14 cellular contexts compared by ENCODE assay signal in the genomic region with DNA sequence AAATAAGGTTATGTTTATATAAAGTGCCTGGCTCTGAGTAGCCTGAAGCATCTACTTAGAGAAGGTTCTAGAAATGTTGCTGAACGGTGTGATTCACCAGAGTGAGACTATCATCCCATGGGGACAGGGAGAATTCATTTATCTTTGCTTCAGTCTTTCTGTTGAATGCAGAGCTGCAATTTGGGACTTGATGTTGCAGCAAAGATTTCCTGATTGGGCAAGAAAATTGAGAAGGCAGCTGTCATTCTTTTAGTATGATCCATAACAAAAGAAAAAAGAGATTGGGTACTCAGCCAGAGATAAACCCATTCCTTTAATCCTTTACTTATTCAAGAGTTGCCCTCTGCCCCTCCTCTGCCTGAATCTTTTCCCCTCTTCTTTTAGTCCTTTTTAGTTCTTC.
A peak's percentile ranks its signal among the peaks of the same experiment; 100 is the strongest.
DNase-seq lines count a peak whose midpoint lies in the region; TF ChIP-seq lines count a peak whose summit lies in the region.
"Had no signal": no experiment of that assay in that cellular context is flagged by ENCODE, and none has a peak within 500 bp of the region (broad histone marks: within the 10 kb centered on the region; RNA-seq: fewer than 3 reads in every experiment).

No MANE protein-coding gene starts in this region.

- H3K4me3 ChIP-seq in adipocyte (ENCODE audit: low read length) (peak overlapping the region; percentile 9), dorsolateral prefrontal cortex (no peak overlapping the region)

- H3K9me3 ChIP-seq in adipocyte (ENCODE audit: control insufficient read depth, low read length), result no peaks in the 10 kb centered on the region

- no peak overlapping the region for H3K9ac ChIP-seq in adipocyte (ENCODE audit: low read length)

- no peak for TF ChIP-seq CTCF in dorsolateral prefrontal cortex (IDR thresholded peaks at IDR 0.05 in 54 of 56, conservative IDR thresholded peaks at IDR 0.05 in 2 of 56; ENCODE audit: low read depth in 1 of 56, partially characterized antibody in 56 of 56)

- H3K27me3 ChIP-seq in adipocyte (replicated peaks; ENCODE audit: control insufficient read depth, insufficient read depth, low read length) (peaks cover 4% of the 10 kb centered on the region), dorsolateral prefrontal cortex (no peaks in the 10 kb centered on the region)

- H3K27ac ChIP-seq in dorsolateral prefrontal cortex, result no peak overlapping the region

- peaks cover 7% of the 10 kb centered on the region for H3K4me1 ChIP-seq in adipocyte (ENCODE audit: control insufficient read depth, insufficient read depth, low read length)

- intact Hi-C loops in dorsolateral prefrontal cortex (cut with DNase I), result no loop called here

- no peaks in the 10 kb centered on the region for H3K36me3 ChIP-seq in adipocyte (ENCODE audit: control insufficient read depth, insufficient read depth, low read length, severe bottlenecking)

- DNase-seq in GM03348 (ENCODE audit: low spot score) (peak; percentile 53), adipocyte (ENCODE audit: low read depth) (peak; percentile 51), fibroblast of peridontal ligament (ENCODE audit: extremely low read depth) (peak; percentile 30), dorsolateral prefrontal cortex (no peak), DMS 273 treated with DMSO at 0.1 percent for 48 hours (lab: John Stamatoyannopoulos, UW) (no peak), NCI-H2196 (lab: John Stamatoyannopoulos, UW; ENCODE audit: unreplicated experiment) (no peak)
- DNase-seq in activated CD4-positive, alpha-beta T cell treated with anti-CD3 and anti-CD28 coated beads for 48 hours, result no peak
- DNase-seq: COR-L47, DMS153, Kasumi-1, MM.1S, NCI-H1105, NCI-H2081, NCI-H2171 treated with DMSO at 0.1 percent for 48 hours had no signal

Comparison
In these comparisons a context has a peak if more than half of its experiments do, and no peak if none do; other contexts are left out.
1. DNase-seq: peak in GM03348 (single experiment), adipocyte (single experiment) and fibroblast of peridontal ligament (single experiment); none in dorsolateral prefrontal cortex (0 of 10), activated CD4-positive, alpha-beta T cell treated with anti-CD3 and anti-CD28 coated beads for 48 hours (single experiment), DMS 273 treated with DMSO at 0.1 percent for 48 hours (single experiment) and NCI-H2196 (single experiment).